In the genomic region with DNA sequence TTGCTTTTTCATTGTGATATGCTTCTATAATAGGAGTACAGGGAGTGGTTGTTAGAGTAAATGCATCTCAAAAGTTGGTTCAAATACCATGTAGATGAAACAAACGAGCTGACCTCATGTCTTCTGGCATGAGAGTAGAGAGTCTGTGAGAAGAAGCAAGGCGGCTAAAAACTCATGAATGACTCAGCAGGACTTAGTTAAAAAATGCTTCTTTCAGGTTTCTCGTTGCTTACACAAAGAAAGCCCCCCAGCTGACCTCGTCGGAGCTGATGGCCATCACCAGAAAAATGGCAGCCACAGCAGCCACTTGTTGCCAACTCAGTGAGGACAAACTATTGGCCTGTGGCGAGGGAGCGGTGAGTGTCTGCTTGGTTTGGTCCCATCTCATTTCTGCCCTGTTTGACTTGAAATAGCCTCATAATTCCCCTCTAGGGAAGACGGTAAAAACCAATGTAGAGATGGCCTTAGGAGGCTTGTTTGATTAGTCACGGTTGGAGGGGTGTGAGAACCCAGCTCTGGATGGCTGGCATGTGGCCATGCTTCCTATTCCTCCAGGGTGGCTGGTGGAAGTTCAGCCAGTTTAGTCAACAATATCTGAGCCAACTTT, we compare ENCODE assay signal across 10 cellular contexts. TPM values are rescaled to one million over a fixed set of nuclear protein-coding genes. Genes with fewer than 3 reads are reported as not detected.
DNase-seq lines count a peak whose midpoint lies in the region; ATAC-seq, FAIRE-seq and TF ChIP-seq lines count a peak whose summit lies in the region.
"Had no signal": no experiment of that assay in that cellular context is flagged by ENCODE, and none has a peak within 500 bp of the region (broad histone marks: within the 10 kb centered on the region; RNA-seq: fewer than 3 reads in every experiment).

No MANE protein-coding gene starts in this region.

- H3K36me3 Mint-ChIP-seq in CD4-positive, alpha-beta T cell (ENCODE audit: low read depth): no peaks in the 10 kb centered on the region

- TF ChIP-seq CTCF in AG04450 (IDR thresholded peaks at IDR 0.05; ENCODE audit: low read depth, low read length) (no peak), right atrium auricular region (IDR thresholded peaks at IDR 0.05) (no peak)
- TF ChIP-seq CTCF in CD4-positive, alpha-beta T cell (IDR thresholded peaks at IDR 0.05): no peak

- no peak overlapping the region for H3K27ac Mint-ChIP-seq in CD4-positive, alpha-beta T cell

- intact Hi-C loops in CD4-positive, alpha-beta T cell (cut with DNase I, micrococcal nuclease): no loop called here

- peak; percentile 56; the same call in 2 of the 3 replicates for ATAC-seq in SK-N-SH treated with all-trans-retinoic acid at 6 μM for 48 hours
- no peak for ATAC-seq in HG03460 (IDR thresholded peaks at IDR 0.05; ENCODE audit: unreplicated experiment)
- no peak for ATAC-seq in CD4-positive, alpha-beta T cell (ENCODE audit: poor library complexity)

- H3K4me3 Mint-ChIP-seq in CD4-positive, alpha-beta T cell: no peak overlapping the region

- no peak for FAIRE-seq in frontal cortex (lab: Jason Lieb, UNC)

- POLR2A ChIA-PET in AG04450 (lab: Yijun Ruan, JAX): interaction anchor here (0.6 kb wide), 1 partner anchor 11 kb away, joined by 3 read pairs; no protein-coding TSS in a partner anchor
- POLR2A ChIA-PET in CD4-positive, alpha-beta T cell (lab: Charles Lee): no interaction called here

- no peaks in the 10 kb centered on the region for H3K9me3 Mint-ChIP-seq in CD4-positive, alpha-beta T cell

- H3K4me1 Mint-ChIP-seq in CD4-positive, alpha-beta T cell (ENCODE audit: low read depth): no peaks in the 10 kb centered on the region

- no peaks in the 10 kb centered on the region for H3K9me3 ChIP-seq in AG04450 (ENCODE audit: control insufficient read depth, insufficient read depth, low read length)
- no peaks in the 10 kb centered on the region for H3K9me3 ChIP-seq in right atrium auricular region
- H3K9me3 ChIP-seq in CD4-positive, alpha-beta T cell (ENCODE audit: control insufficient read depth, low read length): no peaks in the 10 kb centered on the region
- H3K9me3 ChIP-seq: Caco-2 had no signal

- H3K27me3 ChIP-seq in AG04450 (ENCODE audit: control insufficient read depth, insufficient read depth, low read length): no peaks in the 10 kb centered on the region
- H3K27me3 ChIP-seq in right atrium auricular region: no peaks in the 10 kb centered on the region
- no peaks in the 10 kb centered on the region for H3K27me3 ChIP-seq in CD4-positive, alpha-beta T cell (ENCODE audit: control insufficient read depth, insufficient read depth, low read length)

- no peaks in the 10 kb centered on the region for H3K36me3 ChIP-seq in right atrium auricular region

- DNase-seq in AG04450 (ENCODE audit: low read depth, low spot score): peak; percentile 60
- peak; percentile 61 for DNase-seq in right atrium auricular region (ENCODE audit: low spot score)
- no peak for DNase-seq in frontal cortex (ENCODE audit: low spot score in 2 of 2)
- no peak for DNase-seq in CD4-positive, alpha-beta T cell
- DNase-seq in GM19240 (ENCODE audit: insufficient read length, low spot score): no peak
- DNase-seq: Caco-2 had no signal

- H3K4me1 ChIP-seq in right atrium auricular region: no peaks in the 10 kb centered on the region

- peak; percentile 66; the same call in 1 of the 2 replicates for TF ChIP-seq EP300 in Ishikawa (IDR thresholded peaks at IDR 0.05; ENCODE audit: borderline replicate concordance)

- peak overlapping the region; percentile 88 for H3K27ac ChIP-seq in AG04450 (ENCODE audit: low read depth, low read length)
- peak overlapping the region; percentile 54 to 65 for H3K27ac ChIP-seq in right atrium auricular region
- H3K27ac ChIP-seq in CD4-positive, alpha-beta T cell (ENCODE audit: low read depth, low read length): no peak overlapping the region

- no peak for TF ChIP-seq RAD21 in Ishikawa (IDR thresholded peaks at IDR 0.05; ENCODE audit: low read depth)

- CTCF ChIA-PET in AG04450 (lab: Charles Lee): interaction anchor here (0.6 to 1.1 kb wide), 2 partner anchors 109 to 514 kb away, joined by 3 to 4 read pairs; no protein-coding TSS in a partner anchor
- CTCF ChIA-PET in CD4-positive, alpha-beta T cell (lab: Charles Lee): no interaction called here

- H3K27me3 Mint-ChIP-seq in CD4-positive, alpha-beta T cell: peaks cover 19% of the 10 kb centered on the region

- H3K4me3 ChIP-seq in AG04450 (ENCODE audit: low read depth, low read length) (no peak overlapping the region), right atrium auricular region (no peak overlapping the region)

TF ChIP-seq in Ishikawa, 13 proteins besides CTCF, POLR2A, EP300 and RAD21 (continues in another document):
- TF ChIP-seq YY1 (IDR thresholded peaks at IDR 0.05; ENCODE audit: low read depth) (peak; percentile 54; the same call in 1 of the 2 replicates), EGR1 (IDR thresholded peaks at IDR 0.05) (no peak), FOXM1 (IDR thresholded peaks at IDR 0.05; ENCODE audit: borderline replicate concordance, low read depth) (peak; percentile 10; the same call in 1 of the 2 replicates), CREB1 (IDR thresholded peaks at IDR 0.05; ENCODE audit: low read depth) (no peak), ZBTB7A (IDR thresholded peaks at IDR 0.05; ENCODE audit: low read depth) (no peak)
- TF ChIP-seq, protein P1, sequence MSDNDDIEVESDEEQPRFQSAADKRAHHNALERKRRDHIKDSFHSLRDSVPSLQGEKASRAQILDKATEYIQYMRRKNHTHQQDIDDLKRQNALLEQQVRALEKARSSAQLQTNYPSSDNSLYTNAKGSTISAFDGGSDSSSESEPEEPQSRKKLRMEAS (IDR thresholded peaks at IDR 0.05): peak; percentile 53; the same call in 1 of the 2 replicates

TF ChIP-seq in SK-N-SH treated with all-trans-retinoic acid at 6 μM for 48 hours, 23 proteins besides CTCF, POLR2A, EP300 and RAD21:
- TF ChIP-seq BACH2 (CRISPR knock-in tag; IDR thresholded peaks at IDR 0.05; ENCODE audit: borderline replicate concordance) (no peak), ARNTL (CRISPR knock-in tag; IDR thresholded peaks at IDR 0.05; ENCODE audit: borderline replicate concordance, low read depth) (no peak), TCF4 (CRISPR knock-in tag; IDR thresholded peaks at IDR 0.05; ENCODE audit: borderline replicate concordance) (no peak), CSRNP3 (CRISPR knock-in tag; IDR thresholded peaks at IDR 0.05) (no peak), ZC3H10 (CRISPR knock-in tag; IDR thresholded peaks at IDR 0.05) (no peak), CREB5 (CRISPR knock-in tag; IDR thresholded peaks at IDR 0.05; ENCODE audit: low read depth) (no peak), ZFP3 (CRISPR knock-in tag; IDR thresholded peaks at IDR 0.05) (no peak)
- TF ChIP-seq, protein P2, sequence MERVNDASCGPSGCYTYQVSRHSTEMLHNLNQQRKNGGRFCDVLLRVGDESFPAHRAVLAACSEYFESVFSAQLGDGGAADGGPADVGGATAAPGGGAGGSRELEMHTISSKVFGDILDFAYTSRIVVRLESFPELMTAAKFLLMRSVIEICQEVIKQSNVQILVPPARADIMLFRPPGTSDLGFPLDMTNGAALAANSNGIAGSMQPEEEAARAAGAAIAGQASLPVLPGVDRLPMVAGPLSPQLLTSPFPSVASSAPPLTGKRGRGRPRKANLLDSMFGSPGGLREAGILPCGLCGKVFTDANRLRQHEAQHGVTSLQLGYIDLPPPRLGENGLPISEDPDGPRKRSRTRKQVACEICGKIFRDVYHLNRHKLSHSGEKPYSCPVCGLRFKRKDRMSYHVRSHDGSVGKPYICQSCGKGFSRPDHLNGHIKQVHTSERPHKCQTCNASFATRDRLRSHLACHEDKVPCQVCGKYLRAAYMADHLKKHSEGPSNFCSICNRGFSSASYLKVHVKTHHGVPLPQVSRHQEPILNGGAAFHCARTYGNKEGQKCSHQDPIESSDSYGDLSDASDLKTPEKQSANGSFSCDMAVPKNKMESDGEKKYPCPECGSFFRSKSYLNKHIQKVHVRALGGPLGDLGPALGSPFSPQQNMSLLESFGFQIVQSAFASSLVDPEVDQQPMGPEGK (CRISPR knock-in tag; IDR thresholded peaks at IDR 0.05; ENCODE audit: borderline replicate concordance): no peak

RNA-seq across cellular contexts. Expression of gene AFP, which starts 14.5 kb away (rescaled TPM):
- 0.83 and 1.1 TPM in 2 replicates for polyA plus RNA-seq in AG04450 (2011; rRNA removed)
- polyA minus RNA-seq in AG04450 (2011; rRNA and poly(A)+ RNA removed): not detected in 2 replicates
- total RNA-seq in right atrium auricular region (not detected), frontal cortex (not detected)
- total RNA-seq in CD4-positive, alpha-beta T cell: not detected
- polyA plus RNA-seq: neural cell had no signal

RNA-seq across cellular contexts. Expression of gene AFM, which starts 31.0 kb away (rescaled TPM):
- polyA plus RNA-seq in AG04450 (2011; rRNA removed): not detected in 2 replicates
- not detected in 2 replicates for polyA minus RNA-seq in AG04450 (2011; rRNA and poly(A)+ RNA removed)
- not detected for total RNA-seq in right atrium auricular region
- not detected for total RNA-seq in frontal cortex
- total RNA-seq in CD4-positive, alpha-beta T cell: not detected
- polyA plus RNA-seq: neural cell had no signal

RNA-seq across cellular contexts. Expression of gene ALB, which starts 46.4 kb away (rescaled TPM):
- polyA plus RNA-seq in AG04450 (2011; rRNA removed): 0.06 TPM in 1 of 2 replicates, not detected in the other
- not detected in 2 replicates for polyA minus RNA-seq in AG04450 (2011; rRNA and poly(A)+ RNA removed)
- total RNA-seq in right atrium auricular region (under 1 TPM in 1 of 2 donors, not detected in 1; 0.41 TPM), frontal cortex (0.41 TPM)
- under 1 TPM; 0.47 to 0.63 TPM for total RNA-seq in CD4-positive, alpha-beta T cell

Comparison
In these comparisons a context has a peak if more than half of its experiments do, and no peak if none do; other contexts are left out.
1. DNase-seq: peak in AG04450 (single experiment) and right atrium auricular region (single experiment); none in frontal cortex (0 of 2), CD4-positive, alpha-beta T cell (0 of 10) and GM19240 (single experiment).